In genomic region chr15:85380860-85381535, GRCh38 we compare ENCODE assay signal across 8 cellular contexts.
DNase-seq lines count a peak whose midpoint lies in the region; ATAC-seq and TF ChIP-seq lines count a peak whose summit lies in the region.

No MANE protein-coding gene starts in this region.

- peak overlapping the region; percentile 88 for H3K9ac ChIP-seq in adipocyte (ENCODE audit: low read length)
- H3K9ac ChIP-seq in iPS-15b (ENCODE audit: low read depth, low read length), result no peak overlapping the region

- H3K4me1 ChIP-seq in adipocyte (ENCODE audit: control insufficient read depth, insufficient read depth, low read length) (peaks cover 24% of the 10 kb centered on the region), iPS-15b (ENCODE audit: control insufficient read depth, insufficient read depth, low read length) (peaks cover 3% of the 10 kb centered on the region)

- ATAC-seq in HG03025 (IDR thresholded peaks at IDR 0.05; ENCODE audit: low FRiP score, unreplicated experiment), result peak; percentile 31
- ATAC-seq in SK-N-SH treated with all-trans-retinoic acid at 6 μM for 48 hours, result peak; percentile 60

- H3K36me3 ChIP-seq in adipocyte (ENCODE audit: control insufficient read depth, insufficient read depth, low read length, severe bottlenecking), result no peaks in the 10 kb centered on the region
- no peaks in the 10 kb centered on the region for H3K36me3 ChIP-seq in iPS-15b (ENCODE audit: control insufficient read depth, insufficient read depth, low read length)

- H3K4me3 ChIP-seq in adipocyte (ENCODE audit: low read length) (peak overlapping the region; percentile 96), iPS-15b (ENCODE audit: low read depth, low read length) (peak overlapping the region; percentile 73)

- H3K27me3 ChIP-seq in adipocyte (replicated peaks; ENCODE audit: control insufficient read depth, insufficient read depth, low read length), result no peaks in the 10 kb centered on the region
- no peaks in the 10 kb centered on the region for H3K27me3 ChIP-seq in iPS-15b (ENCODE audit: control insufficient read depth, insufficient read depth, low read length)

- DNase-seq in NCI-H146 (lab: John Stamatoyannopoulos, UW), result peak; percentile 39
- DNase-seq in NCI-H146 treated with DMSO at 0.1 percent for 48 hours (lab: John Stamatoyannopoulos, UW; ENCODE audit: unreplicated experiment), result no peak
- DNase-seq in adipocyte (ENCODE audit: low read depth), result peak; percentile 71
- DNase-seq in stimulated activated CD4-positive, alpha-beta T cell treated with anti-CD3 and anti-CD28 coated beads, Interleukin-12 subunit alpha, Interleukin-12 subunit beta, amount 100 ng/mL, for 48 hours (ENCODE audit: low read depth in 2 of 3, low spot score in 1 of 3), result peak in 2 of 3 donors; percentile 10 to 37
- no peak for DNase-seq in GM19240 (ENCODE audit: insufficient read length, low spot score)

- no peaks in the 10 kb centered on the region for H3K9me3 ChIP-seq in adipocyte (ENCODE audit: control insufficient read depth, low read length)
- no peaks in the 10 kb centered on the region for H3K9me3 ChIP-seq in iPS-15b (ENCODE audit: control insufficient read depth, insufficient read depth, low read length)

TF ChIP-seq in SK-N-SH treated with all-trans-retinoic acid at 6 μM for 48 hours, 23 proteins besides CTCF, POLR2A, EP300 and RAD21:
- no peak for TF ChIP-seq CSRNP3 (CRISPR knock-in tag; IDR thresholded peaks at IDR 0.05)
- no peak for TF ChIP-seq CSDC2 (CRISPR knock-in tag; IDR thresholded peaks at IDR 0.05)
- no peak for TF ChIP-seq BACH2 (CRISPR knock-in tag; IDR thresholded peaks at IDR 0.05; ENCODE audit: borderline replicate concordance)
- no peak for TF ChIP-seq OSR1 (CRISPR knock-in tag; IDR thresholded peaks at IDR 0.05)
- no peak for TF ChIP-seq PPARA (CRISPR knock-in tag; IDR thresholded peaks at IDR 0.05; ENCODE audit: borderline replicate concordance)
- TF ChIP-seq TCF4 (CRISPR knock-in tag; IDR thresholded peaks at IDR 0.05; ENCODE audit: borderline replicate concordance), result no peak
- TF ChIP-seq ESRRG (CRISPR knock-in tag; IDR thresholded peaks at IDR 0.05), result no peak
- TF ChIP-seq ZFP30 (CRISPR knock-in tag; IDR thresholded peaks at IDR 0.05), result no peak
- no peak for TF ChIP-seq POU6F1 (CRISPR knock-in tag; IDR thresholded peaks at IDR 0.05; ENCODE audit: borderline replicate concordance, low read depth)
- no peak for TF ChIP-seq CREB5 (CRISPR knock-in tag; IDR thresholded peaks at IDR 0.05; ENCODE audit: low read depth)
- no peak for TF ChIP-seq ISL1 (CRISPR knock-in tag; IDR thresholded peaks at IDR 0.05)
- no peak for TF ChIP-seq ZFP3 (CRISPR knock-in tag; IDR thresholded peaks at IDR 0.05)
- TF ChIP-seq ZNF70 (CRISPR knock-in tag; IDR thresholded peaks at IDR 0.05), result no peak
- no peak for TF ChIP-seq TOX (CRISPR knock-in tag; IDR thresholded peaks at IDR 0.05; ENCODE audit: borderline replicate concordance)

Comparison
In these comparisons a context has a peak if more than half of its experiments do, and no peak if none do; other contexts are left out.
1. DNase-seq: peak in NCI-H146 (single experiment), adipocyte (single experiment) and stimulated activated CD4-positive, alpha-beta T cell treated with anti-CD3 and anti-CD28 coated beads, Interleukin-12 subunit alpha, Interleukin-12 subunit beta, amount 100 ng/mL, for 48 hours (2 of 3); none in NCI-H146 treated with DMSO at 0.1 percent for 48 hours (single experiment) and GM19240 (single experiment).